In genomic region chr16:82589407-82589806, GRCh38 we compare ENCODE assay signal across 3 cellular contexts. TPM values are rescaled to one million over a fixed set of nuclear protein-coding genes. Genes with fewer than 3 reads are reported as not detected.
"Had no signal": no experiment of that assay in that cellular context is flagged by ENCODE, and none has a peak within 500 bp of the region (broad histone marks: within the 10 kb centered on the region; RNA-seq: fewer than 3 reads in every experiment).

No MANE protein-coding gene starts in this region.

- H3K4me3 ChIP-seq: GM12878 had no signal

- DNase-seq: GDM1, GF-D8 had no signal

- ATAC-seq: GM12878 had no signal

RNA-seq across cellular contexts. Expression of gene CDH13, which starts 37.4 kb away (rescaled TPM):
- total RNA-seq: GM12878 had no signal
